In genomic region chr11:104361975-104362374, GRCh38 we compare ENCODE assay signal across 18 cellular contexts.
DNase-seq lines count a peak whose midpoint lies in the region; ATAC-seq and TF ChIP-seq lines count a peak whose summit lies in the region.
"Had no signal": no experiment of that assay in that cellular context is flagged by ENCODE, and none has a peak within 500 bp of the region (broad histone marks: within the 10 kb centered on the region; RNA-seq: fewer than 3 reads in every experiment).

No MANE protein-coding gene starts in this region.

- no peak overlapping the region for H3K27ac Mint-ChIP-seq in activated naive CD4-positive, alpha-beta T cell treated with anti-CD3 and anti-CD28 coated beads, Interleukin-2, amount 50 U/mL, for 72 hours
- H3K27ac Mint-ChIP-seq: CD4-positive, alpha-beta T cell had no signal

- ATAC-seq in omental fat pad (ENCODE audit: low FRiP score) (peak; percentile 62), upper lobe of left lung (ENCODE audit: low FRiP score in 2 of 2) (no peak)
- ATAC-seq in activated naive CD4-positive, alpha-beta T cell treated with anti-CD3 and anti-CD28 coated beads, Interleukin-2, amount 50 U/mL, for 72 hours: no peak
- ATAC-seq: A549, GM12878 had no signal

- H3K27ac ChIP-seq in suprapubic skin: no peak overlapping the region
- H3K27ac ChIP-seq in upper lobe of left lung: no peak overlapping the region
- H3K27ac ChIP-seq: 22Rv1, A549, C4-2B had no signal

- no peaks in the 10 kb centered on the region for H3K79me2 ChIP-seq in Loucy (ENCODE audit: insufficient read depth, low read length)

- no peaks in the 10 kb centered on the region for H3K27me3 ChIP-seq in Loucy (ENCODE audit: insufficient read depth, low read length, poor library complexity, severe bottlenecking)
- H3K27me3 ChIP-seq in suprapubic skin: no peaks in the 10 kb centered on the region
- no peaks in the 10 kb centered on the region for H3K27me3 ChIP-seq in upper lobe of left lung

- H3K36me3 ChIP-seq in Loucy (ENCODE audit: insufficient read depth, low read length) (no peaks in the 10 kb centered on the region), suprapubic skin (no peaks in the 10 kb centered on the region), upper lobe of left lung (no peaks in the 10 kb centered on the region)
- H3K36me3 ChIP-seq: HAP-1 had no signal

- no peak overlapping the region for H3K4me3 ChIP-seq in Loucy (ENCODE audit: low read length, poor library complexity, severe bottlenecking)
- no peak overlapping the region for H3K4me3 ChIP-seq in suprapubic skin
- H3K4me3 ChIP-seq in upper lobe of left lung: no peak overlapping the region
- H3K4me3 ChIP-seq: A549, GM12878, HAP-1 had no signal

- H2AFZ ChIP-seq in Loucy (ENCODE audit: low read length): peak overlapping the region; percentile 33; the same call in 1 of the 2 replicates

- no peak overlapping the region for H3K4me2 ChIP-seq in Loucy (ENCODE audit: low read depth, low read length, poor library complexity, severe bottlenecking)
- H3K4me2 ChIP-seq: A549 had no signal

- no peaks in the 10 kb centered on the region for H3K9me3 ChIP-seq in Loucy (ENCODE audit: insufficient read depth, low read depth, low read length)
- no peaks in the 10 kb centered on the region for H3K9me3 ChIP-seq in suprapubic skin
- no peaks in the 10 kb centered on the region for H3K9me3 ChIP-seq in upper lobe of left lung
- H3K9me3 ChIP-seq: A549, Caco-2, HAP-1 had no signal

- DNase-seq in NCI-H510A treated with DMSO at 0.1 percent for 48 hours (lab: John Stamatoyannopoulos, UW): peak; percentile 16
- DNase-seq in NCI-H510A (lab: John Stamatoyannopoulos, UW): no peak
- peak; percentile 18 for DNase-seq in left kidney (ENCODE audit: low read depth, low spot score)
- DNase-seq in omental fat pad (ENCODE audit: low spot score): no peak
- no peak for DNase-seq in activated naive CD4-positive, alpha-beta T cell treated with anti-CD3 and anti-CD28 coated beads, Interleukin-2, amount 50 U/mL, for 72 hours (ENCODE audit: low spot score in 2 of 2)
- DNase-seq in suprapubic skin (ENCODE audit: low spot score in 2 of 2): no peak
- DNase-seq in upper lobe of left lung: no peak
- DNase-seq: AML-193; Caco-2; CD4-positive, alpha-beta T cell; DMS79 treated with DMSO at 0.1 percent for 48 hours; EL had no signal

- no peaks in the 10 kb centered on the region for H3K9me2 ChIP-seq in Loucy (replicated peaks; ENCODE audit: low read depth, low read length)

- no peak for TF ChIP-seq EP300 in suprapubic skin (IDR thresholded peaks at IDR 0.05)
- TF ChIP-seq EP300 in upper lobe of left lung (IDR thresholded peaks at IDR 0.05): no peak

- H3K9ac ChIP-seq in Loucy (ENCODE audit: low read depth, low read length, poor library complexity, severe bottlenecking): no peak overlapping the region

- H3K9me3 Mint-ChIP-seq in activated naive CD4-positive, alpha-beta T cell treated with anti-CD3 and anti-CD28 coated beads, Interleukin-2, amount 50 U/mL, for 72 hours: no peaks in the 10 kb centered on the region
- H3K9me3 Mint-ChIP-seq: CD4-positive, alpha-beta T cell had no signal

- 95% methylated on average over 1 of the region's 1 CpG for WGBS in suprapubic skin
- 62 to 67% methylated on average over 1 of the region's 1 CpG for WGBS in upper lobe of left lung, 2 donors

- TF ChIP-seq POLR2A in suprapubic skin (IDR thresholded peaks at IDR 0.05) (no peak), upper lobe of left lung (IDR thresholded peaks at IDR 0.05) (no peak)

- no peaks in the 10 kb centered on the region for H3K36me3 Mint-ChIP-seq in activated naive CD4-positive, alpha-beta T cell treated with anti-CD3 and anti-CD28 coated beads, Interleukin-2, amount 50 U/mL, for 72 hours

- H3F3A ChIP-seq in Loucy (ENCODE audit: low read depth): no peaks in the 10 kb centered on the region

- TF ChIP-seq CTCF in Loucy (conservative IDR thresholded peaks at IDR 0.05; ENCODE audit: low read length): no peak
- no peak for TF ChIP-seq CTCF in omental fat pad (IDR thresholded peaks at IDR 0.05)
- no peak for TF ChIP-seq CTCF in suprapubic skin (IDR thresholded peaks at IDR 0.05)
- TF ChIP-seq CTCF in upper lobe of left lung (IDR thresholded peaks at IDR 0.05): no peak

- H4K20me1 ChIP-seq in Loucy (ENCODE audit: insufficient read depth, low read length, poor library complexity, severe bottlenecking): no peaks in the 10 kb centered on the region

- no peaks in the 10 kb centered on the region for H3K4me1 ChIP-seq in Loucy (ENCODE audit: insufficient read depth, low read length, poor library complexity, severe bottlenecking)
- no peaks in the 10 kb centered on the region for H3K4me1 ChIP-seq in suprapubic skin
- no peaks in the 10 kb centered on the region for H3K4me1 ChIP-seq in upper lobe of left lung
- H3K4me1 ChIP-seq: A549, Caco-2, HAP-1 had no signal

Comparison
In these comparisons a context has a peak if more than half of its experiments do, and no peak if none do; other contexts are left out.
1. DNase-seq: peak in NCI-H510A treated with DMSO at 0.1 percent for 48 hours (single experiment) and left kidney (single experiment); none in NCI-H510A (single experiment), omental fat pad (single experiment), activated naive CD4-positive, alpha-beta T cell treated with anti-CD3 and anti-CD28 coated beads, Interleukin-2, amount 50 U/mL, for 72 hours (0 of 2), suprapubic skin (0 of 2) and upper lobe of left lung (0 of 2).